ENCODE assay signal across 17 cellular contexts in the genomic region with DNA sequence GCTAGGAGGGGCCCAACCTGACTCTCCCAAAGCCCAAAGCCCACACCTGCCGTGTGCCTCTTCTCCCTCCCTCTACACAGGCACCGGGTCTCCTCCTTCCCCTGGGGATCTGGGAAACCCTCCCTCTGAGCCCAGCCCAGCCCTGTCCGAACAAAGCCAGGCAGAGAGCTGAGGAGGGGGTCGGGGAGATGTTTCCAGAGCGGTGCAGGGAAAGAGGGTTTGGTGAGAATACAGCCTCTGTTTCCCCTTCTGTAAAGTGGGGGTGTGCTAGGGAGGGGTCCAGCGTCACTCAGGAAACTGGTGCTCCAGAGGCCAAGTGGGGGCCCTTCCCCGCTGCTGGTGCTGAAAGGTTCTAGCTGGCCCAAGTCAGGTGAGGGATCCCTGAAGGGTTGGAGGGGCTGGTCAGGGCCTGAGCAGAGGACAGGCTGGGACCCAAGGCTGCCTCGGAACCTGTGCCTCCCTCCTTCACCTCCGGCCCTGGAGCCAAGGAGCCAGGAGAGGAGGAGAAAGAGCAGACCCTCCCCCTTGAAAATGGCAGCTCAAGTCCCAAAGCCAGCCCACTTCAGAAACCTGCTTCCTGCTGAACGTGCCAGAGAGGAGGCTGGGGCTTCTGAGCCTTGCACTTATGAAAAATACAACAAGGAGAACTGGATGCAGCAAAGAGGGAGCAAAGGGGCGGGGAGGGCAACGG. TPM values are rescaled to one million over a fixed set of nuclear protein-coding genes. Genes with fewer than 3 reads are reported as not detected.
DNase-seq lines count a peak whose midpoint lies in the region; ATAC-seq and TF ChIP-seq lines count a peak whose summit lies in the region.
"Had no signal": no experiment of that assay in that cellular context is flagged by ENCODE, and none has a peak within 500 bp of the region (broad histone marks: within the 10 kb centered on the region; RNA-seq: fewer than 3 reads in every experiment).

No MANE protein-coding gene starts in this region.

- H3K27ac ChIP-seq in smooth muscle cell (ENCODE audit: low read depth) (peak overlapping the region; percentile 61), aorta (ENCODE audit: low read depth in 1 of 2, low read length in 2 of 2) (no peak overlapping the region)
- H3K27ac ChIP-seq: right lobe of liver had no signal

- H3K4me2 ChIP-seq in smooth muscle cell, result peak overlapping the region; percentile 73

- H3K9me3 ChIP-seq in smooth muscle cell (replicated peaks; ENCODE audit: low read depth) (no peaks in the 10 kb centered on the region), aorta (ENCODE audit: control insufficient read depth, low read length) (no peaks in the 10 kb centered on the region)
- H3K9me3 ChIP-seq: HAP-1, right lobe of liver had no signal

- no peaks in the 10 kb centered on the region for H3K36me3 ChIP-seq in smooth muscle cell (ENCODE audit: low read depth)
- H3K36me3 ChIP-seq in aorta (ENCODE audit: control insufficient read depth in 1 of 2, insufficient read depth in 2 of 2, low read length in 1 of 2), result no peaks in the 10 kb centered on the region
- H3K36me3 ChIP-seq: HAP-1, right lobe of liver had no signal

- DNase-seq in DMS153 (lab: John Stamatoyannopoulos, UW) (peak; percentile 55), DMS153 treated with DMSO at 0.1 percent for 48 hours (lab: John Stamatoyannopoulos, UW; ENCODE audit: unreplicated experiment) (no peak), NCI-H510A (lab: John Stamatoyannopoulos, UW) (peak; percentile 58), iPS-NIHi11 (ENCODE audit: low spot score) (peak; percentile 59), smooth muscle cell (lab: John Stamatoyannopoulos, UW; ENCODE audit: unreplicated experiment) (no peak), aorta (no peak), NOMO-1 treated with dmso at 0.1 percent for 144 hours (lab: John Stamatoyannopoulos, UW; ENCODE audit: unreplicated experiment) (no peak), NCI-H774 (lab: John Stamatoyannopoulos, UW) (no peak)
- DNase-seq: 8988T, activated B cell treated with CpG ODN at 0.5 μM for 24 hours, COR-L47, glutamatergic neuron, left colon had no signal

- ATAC-seq in aorta (ENCODE audit: low FRiP score), result no peak
- ATAC-seq: activated naive CD4-positive, alpha-beta T cell treated with anti-CD3 and anti-CD28 coated beads, Interleukin-2, amount 50 U/mL, for 72 hours; left colon; natural killer cell treated with Interleukin-12 subunit alpha and Interleukin-12 subunit beta and Interleukin-15 and Interleukin-18, amount 100 ng/mL, for 72 hours had no signal

- no peaks in the 10 kb centered on the region for H3F3A ChIP-seq in smooth muscle cell (ENCODE audit: low read depth)

- WGBS in smooth muscle cell (ENCODE audit: low lambda C conversion rate), result 85% methylated on average over 12 of the region's 12 CpGs
- 74 to 80% methylated on average over 12 of the region's 12 CpGs for WGBS in aorta, 2 donors

- H3K4me3 ChIP-seq in smooth muscle cell (no peak overlapping the region), aorta (ENCODE audit: low read length in 2 of 2) (no peak overlapping the region)
- H3K4me3 ChIP-seq: HAP-1, right lobe of liver had no signal

- no peak for TF ChIP-seq CTCF in smooth muscle cell (IDR thresholded peaks at IDR 0.05; ENCODE audit: borderline replicate concordance, insufficient read depth, poor library complexity, severe bottlenecking)

- intact Hi-C loops in aorta (cut with DNase I), result no loop called here

- H3K9ac ChIP-seq in smooth muscle cell (ENCODE audit: low read depth), result peak overlapping the region; percentile 48

- H3K79me2 ChIP-seq in smooth muscle cell (ENCODE audit: low read depth), result no peaks in the 10 kb centered on the region

- peaks cover 12% of the 10 kb centered on the region for H4K20me1 ChIP-seq in smooth muscle cell (ENCODE audit: low read depth)

- no peak overlapping the region for H2AFZ ChIP-seq in smooth muscle cell (ENCODE audit: low read depth)

- H3K27me3 ChIP-seq in smooth muscle cell (ENCODE audit: low read depth), result no peaks in the 10 kb centered on the region
- H3K27me3 ChIP-seq in aorta (ENCODE audit: control insufficient read depth in 1 of 2, insufficient read depth in 2 of 2, low read length in 1 of 2), result no peaks in the 10 kb centered on the region
- H3K27me3 ChIP-seq: right lobe of liver had no signal

- H3K4me1 ChIP-seq in smooth muscle cell (ENCODE audit: low read depth), result peaks cover 23% of the 10 kb centered on the region
- no peaks in the 10 kb centered on the region for H3K4me1 ChIP-seq in aorta (ENCODE audit: control insufficient read depth in 1 of 2, insufficient read depth in 2 of 2, low read length in 2 of 2)

RNA-seq across cellular contexts. Expression of gene MACROD1, which starts 43.4 kb away (rescaled TPM):
- 9.2 and 57.9 TPM in 2 replicates for total RNA-seq in smooth muscle cell
- 32.6 and 35.2 TPM in 2 replicates for polyA plus RNA-seq in smooth muscle cell
- 10 to 100 TPM; 12.7 to 19.0 TPM for total RNA-seq in aorta
- polyA plus RNA-seq in aorta, result 100 to 1,000 TPM; 111 to 125 TPM

Comparison
In these comparisons a context has a peak if more than half of its experiments do, and no peak if none do; other contexts are left out.
1. DNase-seq: peak in DMS153 (single experiment), NCI-H510A (single experiment) and iPS-NIHi11 (single experiment); none in DMS153 treated with DMSO at 0.1 percent for 48 hours (single experiment), smooth muscle cell (single experiment), aorta (0 of 2), NOMO-1 treated with dmso at 0.1 percent for 144 hours (single experiment) and NCI-H774 (single experiment).